Comparison of ENCODE assay signal across 23 cellular contexts in genomic region chr12:7916936-7917335, GRCh38. TPM values are rescaled to one million over a fixed set of nuclear protein-coding genes. Genes with fewer than 3 reads are reported as not detected.
DNase-seq lines count a peak whose midpoint lies in the region; ATAC-seq and TF ChIP-seq lines count a peak whose summit lies in the region.
"Had no signal": no experiment of that assay in that cellular context is flagged by ENCODE, and none has a peak within 500 bp of the region (broad histone marks: within the 10 kb centered on the region; RNA-seq: fewer than 3 reads in every experiment).

No MANE protein-coding gene starts in this region.

- H3K4me3 ChIP-seq in cardiac muscle cell (no peak overlapping the region), left ventricle myocardium inferior (no peak overlapping the region)
- H3K4me3 ChIP-seq: gastroesophageal sphincter, stomach, upper lobe of left lung had no signal

- TF ChIP-seq CTCF in cardiac muscle cell (IDR thresholded peaks at IDR 0.05; ENCODE audit: low read depth, low read length) (no peak), left ventricle myocardium inferior (IDR thresholded peaks at IDR 0.05; ENCODE audit: borderline replicate concordance) (no peak), progenitor cell of endocrine pancreas (IDR thresholded peaks at IDR 0.05; ENCODE audit: unreplicated experiment) (no peak)

- H3K4me1 ChIP-seq in cardiac muscle cell (ENCODE audit: low read depth) (no peaks in the 10 kb centered on the region), left ventricle myocardium inferior (no peaks in the 10 kb centered on the region)
- H3K4me1 ChIP-seq: upper lobe of left lung had no signal

- H3K4me3 Mint-ChIP-seq in stimulated activated effector memory CD8-positive, alpha-beta T cell treated with anti-CD3 and anti-CD28 coated beads, Interleukin-12 subunit alpha, Interleukin-12 subunit beta, amount 100 ng/mL, for 72 hours, result peak overlapping the region; percentile 24
- H3K4me3 Mint-ChIP-seq in progenitor cell of endocrine pancreas (ENCODE audit: low read depth), result no peak overlapping the region

- H3K9me3 Mint-ChIP-seq in stimulated activated effector memory CD8-positive, alpha-beta T cell treated with anti-CD3 and anti-CD28 coated beads, Interleukin-12 subunit alpha, Interleukin-12 subunit beta, amount 100 ng/mL, for 72 hours, result no peaks in the 10 kb centered on the region
- H3K9me3 Mint-ChIP-seq in progenitor cell of endocrine pancreas (ENCODE audit: low read depth), result no peaks in the 10 kb centered on the region

- peaks cover 31% of the 10 kb centered on the region for H3K36me3 ChIP-seq in cardiac muscle cell
- H3K36me3 ChIP-seq in left ventricle myocardium inferior, result peaks cover 30% of the 10 kb centered on the region

- H3K27ac ChIP-seq in cardiac muscle cell (peak overlapping the region; percentile 21), left ventricle myocardium inferior (replicated peaks) (no peak overlapping the region)
- H3K27ac ChIP-seq: gastroesophageal sphincter, stomach, upper lobe of left lung had no signal

- peaks cover 61% of the 10 kb centered on the region for H3K36me3 Mint-ChIP-seq in stimulated activated effector memory CD8-positive, alpha-beta T cell treated with anti-CD3 and anti-CD28 coated beads, Interleukin-12 subunit alpha, Interleukin-12 subunit beta, amount 100 ng/mL, for 72 hours
- H3K36me3 Mint-ChIP-seq in progenitor cell of endocrine pancreas (ENCODE audit: insufficient read depth), result peaks cover 1% of the 10 kb centered on the region

- no peaks in the 10 kb centered on the region for H3K9me3 ChIP-seq in cardiac muscle cell (ENCODE audit: low read depth)
- no peaks in the 10 kb centered on the region for H3K9me3 ChIP-seq in left ventricle myocardium inferior (replicated peaks)
- H3K9me3 ChIP-seq: gastroesophageal sphincter, stomach, upper lobe of left lung had no signal

- H3K4me1 Mint-ChIP-seq in stimulated activated effector memory CD8-positive, alpha-beta T cell treated with anti-CD3 and anti-CD28 coated beads, Interleukin-12 subunit alpha, Interleukin-12 subunit beta, amount 100 ng/mL, for 72 hours, result peaks cover 35% of the 10 kb centered on the region
- no peaks in the 10 kb centered on the region for H3K4me1 Mint-ChIP-seq in progenitor cell of endocrine pancreas (ENCODE audit: low read depth)

- ATAC-seq in stimulated activated effector memory CD8-positive, alpha-beta T cell treated with anti-CD3 and anti-CD28 coated beads, Interleukin-12 subunit alpha, Interleukin-12 subunit beta, amount 100 ng/mL, for 72 hours, result peak; percentile 1
- ATAC-seq in GM19395 (IDR thresholded peaks at IDR 0.05; ENCODE audit: unreplicated experiment), result no peak
- ATAC-seq: gastroesophageal sphincter had no signal

- H3K27me3 ChIP-seq in cardiac muscle cell (no peaks in the 10 kb centered on the region), left ventricle myocardium inferior (ENCODE audit: low read depth) (peaks cover 9% of the 10 kb centered on the region)
- H3K27me3 ChIP-seq: upper lobe of left lung had no signal

- DNase-seq in cardiac muscle cell (ENCODE audit: low read depth in 1 of 2, low spot score in 1 of 2), result no peak
- no peak for DNase-seq in left ventricle myocardium inferior
- peak; percentile 79 for DNase-seq in SW480 (ENCODE audit: low spot score)
- peak; percentile 86 for DNase-seq in islet precursor cell
- DNase-seq in stimulated activated effector memory CD8-positive, alpha-beta T cell treated with anti-CD3 and anti-CD28 coated beads, Interleukin-12 subunit alpha, Interleukin-12 subunit beta, amount 100 ng/mL, for 72 hours (ENCODE audit: low spot score in 2 of 2), result no peak
- no peak for DNase-seq in NCI-H526 treated with DMSO at 0.1 percent for 48 hours (lab: John Stamatoyannopoulos, UW)
- no peak for DNase-seq in progenitor cell of endocrine pancreas (ENCODE audit: low spot score, unreplicated experiment)
- DNase-seq: activated CD4-positive, alpha-beta T cell treated with anti-CD3 and anti-CD28 coated beads for 48 hours; activated CD8-positive, alpha-beta memory T cell treated with anti-CD3 and anti-CD28 coated beads, Interleukin-2, amount 50 U/mL, for 48 hours; activated gamma-delta T cell treated with Interleukin-2 at 50 U/mL for 16 hours; AML-193; anterior cingulate cortex; NCI-H1417 treated with DMSO at 0.1 percent for 48 hours; NCI-H524 treated with DMSO at 0.1 percent for 48 hours; RPMI8226; small intestine; stimulated activated CD4-positive, alpha-beta T cell treated with anti-CD3 and anti-CD28 coated beads, Interleukin-4, amount 100 ng/mL, for 1 hour; stomach; upper lobe of left lung had no signal

- H3K27me3 Mint-ChIP-seq in progenitor cell of endocrine pancreas, result no peaks in the 10 kb centered on the region

- intact Hi-C loops in left ventricle myocardium inferior (cut with micrococcal nuclease), result no loop called here

- H3K27ac Mint-ChIP-seq in stimulated activated effector memory CD8-positive, alpha-beta T cell treated with anti-CD3 and anti-CD28 coated beads, Interleukin-12 subunit alpha, Interleukin-12 subunit beta, amount 100 ng/mL, for 72 hours, result peak overlapping the region; percentile 77
- H3K27ac Mint-ChIP-seq in progenitor cell of endocrine pancreas, result no peak overlapping the region

RNA-seq across cellular contexts. Expression of gene SLC2A3, which starts 19.1 kb away (rescaled TPM):
- 251 and 267 TPM in 2 replicates for total RNA-seq in cardiac muscle cell
- polyA plus RNA-seq in cardiac muscle cell, result 349 and 363 TPM in 2 replicates
- 13.7 TPM for total RNA-seq in left ventricle myocardium inferior
- total RNA-seq in progenitor cell of endocrine pancreas, result 21.7 and 34.8 TPM in 2 replicates

RNA-seq across cellular contexts. Expression of gene SLC2A14, which starts 44.2 kb away (rescaled TPM):
- total RNA-seq in cardiac muscle cell (0.07 TPM in 1 of 2 replicates, not detected in the other), left ventricle myocardium inferior (not detected), progenitor cell of endocrine pancreas (14.5 and 18.6 TPM in 2 replicates)
- polyA plus RNA-seq in cardiac muscle cell, result 0.26 and 0.47 TPM in 2 replicates
- total RNA-seq: M059J, stomach had no signal
- polyA plus RNA-seq: esophagus had no signal

Comparison
In these comparisons a context has a peak if more than half of its experiments do, and no peak if none do; other contexts are left out.
1. DNase-seq: peak in SW480 (single experiment) and islet precursor cell (single experiment); none in cardiac muscle cell (0 of 2), left ventricle myocardium inferior (single experiment), stimulated activated effector memory CD8-positive, alpha-beta T cell treated with anti-CD3 and anti-CD28 coated beads, Interleukin-12 subunit alpha, Interleukin-12 subunit beta, amount 100 ng/mL, for 72 hours (0 of 2), NCI-H526 treated with DMSO at 0.1 percent for 48 hours (single experiment) and progenitor cell of endocrine pancreas (single experiment).
2. RNA of gene SLC2A14, which starts 44.2 kb away (total RNA-seq): 14.5 to 18.6 TPM in progenitor cell of endocrine pancreas; 0.07 TPM in cardiac muscle cell and not detected in left ventricle myocardium inferior (single experiment); every median in the first group is over 10 times any median in the second.